ENCODE assay signal across 17 cellular contexts in genomic region chr17:82434216-82434565, GRCh38. TPM values are rescaled to one million over a fixed set of nuclear protein-coding genes. Genes with fewer than 3 reads are reported as not detected.
A peak's percentile ranks its signal among the peaks of the same experiment; 100 is the strongest.
DNase-seq lines count a peak whose midpoint lies in the region; ATAC-seq and TF ChIP-seq lines count a peak whose summit lies in the region.
"Had no signal": no experiment of that assay in that cellular context is flagged by ENCODE, and none has a peak within 500 bp of the region (broad histone marks: within the 10 kb centered on the region; RNA-seq: fewer than 3 reads in every experiment).

No MANE protein-coding gene starts in this region.

- no peak for TF ChIP-seq CTCF in activated CD8-positive, alpha-beta T cell treated with anti-CD3 and anti-CD28 coated beads for 36 hours (IDR thresholded peaks at IDR 0.05)
- no peak for TF ChIP-seq CTCF in thyroid gland (IDR thresholded peaks at IDR 0.05)

- H3K27me3 ChIP-seq in thyroid gland: no peaks in the 10 kb centered on the region
- H3K27me3 ChIP-seq: gastrocnemius medialis, ovary had no signal

- ATAC-seq in HG03108 (IDR thresholded peaks at IDR 0.05; ENCODE audit: unreplicated experiment) (peak; percentile 58), HG03354 (IDR thresholded peaks at IDR 0.05; ENCODE audit: poor library complexity, severe bottlenecking, unreplicated experiment) (no peak)
- ATAC-seq in activated CD8-positive, alpha-beta T cell treated with anti-CD3 and anti-CD28 coated beads for 36 hours: peak; percentile 53
- peak; percentile 74 for ATAC-seq in stimulated activated effector memory CD8-positive, alpha-beta T cell treated with anti-CD3 and anti-CD28 coated beads, Interleukin-12 subunit alpha, Interleukin-12 subunit beta, amount 100 ng/mL, for 72 hours
- ATAC-seq: gastrocnemius medialis had no signal

- no peak overlapping the region for H3K27ac Mint-ChIP-seq in activated CD8-positive, alpha-beta T cell treated with anti-CD3 and anti-CD28 coated beads for 36 hours
- no peak overlapping the region for H3K27ac Mint-ChIP-seq in stimulated activated effector memory CD8-positive, alpha-beta T cell treated with anti-CD3 and anti-CD28 coated beads, Interleukin-12 subunit alpha, Interleukin-12 subunit beta, amount 100 ng/mL, for 72 hours
- H3K27ac Mint-ChIP-seq: activated naive CD4-positive, alpha-beta T cell treated with anti-CD3 and anti-CD28 coated beads, Interleukin-2, amount 50 U/mL, for 72 hours had no signal

- peaks cover 0 to 20% of the 10 kb centered on the region in 2 donors for H3K4me1 ChIP-seq in thyroid gland
- H3K4me1 ChIP-seq: gastrocnemius medialis had no signal

- peak; percentile 22 for DNase-seq in activated effector memory CD4-positive, alpha-beta T cell treated with Interleukin-2 at 50 U/mL for 16 hours
- no peak for DNase-seq in activated effector memory CD4-positive, alpha-beta T cell treated with anti-CD3 and anti-CD28 coated beads, Interleukin-2, amount 50 U/mL, for 16 hours
- DNase-seq in activated CD8-positive, alpha-beta T cell treated with anti-CD3 and anti-CD28 coated beads for 36 hours: peak; percentile 41
- no peak for DNase-seq in stimulated activated effector memory CD8-positive, alpha-beta T cell treated with anti-CD3 and anti-CD28 coated beads, Interleukin-12 subunit alpha, Interleukin-12 subunit beta, amount 100 ng/mL, for 72 hours (ENCODE audit: low spot score in 2 of 2)
- DNase-seq in thyroid gland (no peak), NCI-H2227 (lab: John Stamatoyannopoulos, UW; ENCODE audit: unreplicated experiment) (no peak)
- DNase-seq: gastrocnemius medialis, islet precursor cell, Kasumi-1, NCI-H1694 treated with DMSO at 0.1 percent for 48 hours, NCI-H526, ovary, small intestine, substantia nigra had no signal

- POLR2A ChIA-PET in activated CD8-positive, alpha-beta T cell treated with anti-CD3 and anti-CD28 coated beads for 36 hours (lab: Charles Lee): interaction anchor here (0.9 to 2.6 kb wide), 3 partner anchors 11 to 24 kb away, joined by 3 to 7 read pairs (median 4); partner anchors contain the start of gene NARF

- CTCF ChIA-PET in activated CD8-positive, alpha-beta T cell treated with anti-CD3 and anti-CD28 coated beads for 36 hours (lab: Charles Lee): interaction anchor here (1.1 to 1.5 kb wide), 2 partner anchors 9 to 83 kb away, joined by 3 to 4 read pairs; no protein-coding TSS in a partner anchor

- no peak for TF ChIP-seq POLR2A in thyroid gland (IDR thresholded peaks at IDR 0.05)

- no peaks in the 10 kb centered on the region for H3K36me3 Mint-ChIP-seq in activated CD8-positive, alpha-beta T cell treated with anti-CD3 and anti-CD28 coated beads for 36 hours (ENCODE audit: low read depth)
- peaks cover 26% of the 10 kb centered on the region for H3K36me3 Mint-ChIP-seq in stimulated activated effector memory CD8-positive, alpha-beta T cell treated with anti-CD3 and anti-CD28 coated beads, Interleukin-12 subunit alpha, Interleukin-12 subunit beta, amount 100 ng/mL, for 72 hours

- no peaks in the 10 kb centered on the region for H3K27me3 Mint-ChIP-seq in activated CD8-positive, alpha-beta T cell treated with anti-CD3 and anti-CD28 coated beads for 36 hours

- H3K27ac ChIP-seq in thyroid gland: no peak overlapping the region
- H3K27ac ChIP-seq: gastrocnemius medialis, ovary had no signal

- no peak overlapping the region for H3K4me3 ChIP-seq in thyroid gland (replicated peaks in 1 of 3)
- H3K4me3 ChIP-seq: gastrocnemius medialis, ovary had no signal

- H3K4me3 Mint-ChIP-seq in activated CD8-positive, alpha-beta T cell treated with anti-CD3 and anti-CD28 coated beads for 36 hours: no peak overlapping the region
- H3K4me3 Mint-ChIP-seq in stimulated activated effector memory CD8-positive, alpha-beta T cell treated with anti-CD3 and anti-CD28 coated beads, Interleukin-12 subunit alpha, Interleukin-12 subunit beta, amount 100 ng/mL, for 72 hours: peak overlapping the region; percentile 14

- no peaks in the 10 kb centered on the region for H3K36me3 ChIP-seq in thyroid gland
- H3K36me3 ChIP-seq: ovary had no signal

- 65 to 75% methylated on average over 3 of the region's 3 CpGs for WGBS in thyroid gland, 2 donors

- no peaks in the 10 kb centered on the region for H3K9me3 ChIP-seq in thyroid gland
- H3K9me3 ChIP-seq: gastrocnemius medialis, ovary had no signal

- intact Hi-C loops in activated CD8-positive, alpha-beta T cell treated with anti-CD3 and anti-CD28 coated beads for 36 hours (cut with micrococcal nuclease): no loop called here
- intact Hi-C loops in thyroid gland (cut with DNase I): no loop called here

- peaks cover 6% of the 10 kb centered on the region for H3K4me1 Mint-ChIP-seq in activated CD8-positive, alpha-beta T cell treated with anti-CD3 and anti-CD28 coated beads for 36 hours (ENCODE audit: low read depth)
- peaks cover 22% of the 10 kb centered on the region for H3K4me1 Mint-ChIP-seq in stimulated activated effector memory CD8-positive, alpha-beta T cell treated with anti-CD3 and anti-CD28 coated beads, Interleukin-12 subunit alpha, Interleukin-12 subunit beta, amount 100 ng/mL, for 72 hours

- H3K9me3 Mint-ChIP-seq in activated CD8-positive, alpha-beta T cell treated with anti-CD3 and anti-CD28 coated beads for 36 hours: no peaks in the 10 kb centered on the region
- H3K9me3 Mint-ChIP-seq in stimulated activated effector memory CD8-positive, alpha-beta T cell treated with anti-CD3 and anti-CD28 coated beads, Interleukin-12 subunit alpha, Interleukin-12 subunit beta, amount 100 ng/mL, for 72 hours: no peaks in the 10 kb centered on the region
- H3K9me3 Mint-ChIP-seq: activated naive CD4-positive, alpha-beta T cell treated with anti-CD3 and anti-CD28 coated beads, Interleukin-2, amount 50 U/mL, for 72 hours had no signal

RNA-seq across cellular contexts. Expression of gene OGFOD3, which starts 15.8 kb away (rescaled TPM):
- total RNA-seq in activated CD8-positive, alpha-beta T cell treated with anti-CD3 and anti-CD28 coated beads for 36 hours: 10 to 100 TPM; 22.0 to 25.0 TPM
- 10 to 100 TPM; 46.5 to 57.5 (median 55.1) TPM for total RNA-seq in thyroid gland

RNA-seq across cellular contexts. Expression of gene HEXD, which starts 16.0 kb away (rescaled TPM):
- total RNA-seq in activated CD8-positive, alpha-beta T cell treated with anti-CD3 and anti-CD28 coated beads for 36 hours: 10 to 100 TPM; 21.8 to 21.9 TPM
- total RNA-seq in thyroid gland: 10 to 100 TPM; 33.2 to 72.7 (median 40.9) TPM

RNA-seq across cellular contexts. Expression of gene CYBC1, which starts 16.4 kb away (rescaled TPM):
- total RNA-seq in activated CD8-positive, alpha-beta T cell treated with anti-CD3 and anti-CD28 coated beads for 36 hours: 100 to 1,000 TPM; 189 to 192 TPM
- total RNA-seq in thyroid gland: 10 to 100 TPM; 51.2 to 66.6 (median 53.6) TPM

RNA-seq across cellular contexts. Expression of gene NARF, which starts 24.4 kb away (rescaled TPM):
- total RNA-seq in activated CD8-positive, alpha-beta T cell treated with anti-CD3 and anti-CD28 coated beads for 36 hours: 10 to 100 TPM; 63.9 to 65.4 TPM
- total RNA-seq in thyroid gland: 10 to 100 TPM; 47.5 to 69.7 (median 48.7) TPM

Comparison
In these comparisons a context has a peak if more than half of its experiments do, and no peak if none do; other contexts are left out.
1. DNase-seq: peak in activated effector memory CD4-positive, alpha-beta T cell treated with Interleukin-2 at 50 U/mL for 16 hours (single experiment) and activated CD8-positive, alpha-beta T cell treated with anti-CD3 and anti-CD28 coated beads for 36 hours (single experiment); none in activated effector memory CD4-positive, alpha-beta T cell treated with anti-CD3 and anti-CD28 coated beads, Interleukin-2, amount 50 U/mL, for 16 hours (single experiment), stimulated activated effector memory CD8-positive, alpha-beta T cell treated with anti-CD3 and anti-CD28 coated beads, Interleukin-12 subunit alpha, Interleukin-12 subunit beta, amount 100 ng/mL, for 72 hours (0 of 2), thyroid gland (0 of 2) and NCI-H2227 (single experiment).